1 cellular context compared by ENCODE assay signal in genomic region chr19:41127801-41128300, GRCh38.
A peak's percentile ranks its signal among the peaks of the same experiment; 100 is the strongest.
TF ChIP-seq lines count a peak whose summit lies in the region.

No MANE protein-coding gene starts in this region.

TF ChIP-seq in liver, 16 proteins besides CTCF, POLR2A, EP300 and RAD21 (continued from another document):
- TF ChIP-seq RXRA (IDR thresholded peaks at IDR 0.05), result peak; percentile 98
